ENCODE assay signal across 1 cellular context in the genomic region with DNA sequence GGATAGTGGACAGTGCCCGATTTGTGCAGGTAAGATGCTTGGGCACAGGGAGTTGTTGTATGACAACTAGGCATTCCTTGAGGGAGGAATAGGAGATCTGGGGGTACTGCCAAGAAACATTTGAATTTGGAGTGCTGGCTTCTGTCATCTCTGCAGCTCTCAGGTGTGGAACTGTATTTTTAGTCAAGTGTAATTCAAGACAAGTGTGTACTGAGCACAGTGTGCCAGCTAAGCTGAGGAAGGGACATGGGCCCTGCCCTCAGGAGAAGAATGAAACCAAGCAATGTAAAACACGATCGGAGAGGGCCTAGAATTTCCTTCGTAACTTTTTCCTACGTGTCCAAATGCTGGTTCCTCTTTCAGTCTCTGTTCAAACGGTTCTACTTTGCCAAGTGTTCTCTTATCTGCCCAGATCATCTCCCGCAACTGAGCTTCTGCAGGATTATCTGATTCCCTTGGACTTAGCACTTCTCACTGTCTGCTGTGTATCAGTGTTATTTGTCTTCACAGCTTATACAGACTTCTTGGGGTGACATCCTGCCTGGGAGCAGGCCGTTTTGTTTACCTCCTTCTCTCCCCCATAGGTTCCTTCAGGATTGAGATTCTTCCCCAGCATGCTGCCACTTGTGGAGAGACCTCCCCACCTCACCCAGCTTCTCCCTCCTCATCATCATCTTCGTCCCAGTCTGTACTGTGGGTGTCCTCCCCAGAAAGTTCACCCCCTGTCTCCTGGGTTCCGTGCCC.
TF ChIP-seq lines count a peak whose summit lies in the region.

No MANE protein-coding gene starts in this region.

TF ChIP-seq in WTC11, 78 proteins besides CTCF, POLR2A, EP300 and RAD21 (continued from another document):
- TF ChIP-seq, protein P1, sequence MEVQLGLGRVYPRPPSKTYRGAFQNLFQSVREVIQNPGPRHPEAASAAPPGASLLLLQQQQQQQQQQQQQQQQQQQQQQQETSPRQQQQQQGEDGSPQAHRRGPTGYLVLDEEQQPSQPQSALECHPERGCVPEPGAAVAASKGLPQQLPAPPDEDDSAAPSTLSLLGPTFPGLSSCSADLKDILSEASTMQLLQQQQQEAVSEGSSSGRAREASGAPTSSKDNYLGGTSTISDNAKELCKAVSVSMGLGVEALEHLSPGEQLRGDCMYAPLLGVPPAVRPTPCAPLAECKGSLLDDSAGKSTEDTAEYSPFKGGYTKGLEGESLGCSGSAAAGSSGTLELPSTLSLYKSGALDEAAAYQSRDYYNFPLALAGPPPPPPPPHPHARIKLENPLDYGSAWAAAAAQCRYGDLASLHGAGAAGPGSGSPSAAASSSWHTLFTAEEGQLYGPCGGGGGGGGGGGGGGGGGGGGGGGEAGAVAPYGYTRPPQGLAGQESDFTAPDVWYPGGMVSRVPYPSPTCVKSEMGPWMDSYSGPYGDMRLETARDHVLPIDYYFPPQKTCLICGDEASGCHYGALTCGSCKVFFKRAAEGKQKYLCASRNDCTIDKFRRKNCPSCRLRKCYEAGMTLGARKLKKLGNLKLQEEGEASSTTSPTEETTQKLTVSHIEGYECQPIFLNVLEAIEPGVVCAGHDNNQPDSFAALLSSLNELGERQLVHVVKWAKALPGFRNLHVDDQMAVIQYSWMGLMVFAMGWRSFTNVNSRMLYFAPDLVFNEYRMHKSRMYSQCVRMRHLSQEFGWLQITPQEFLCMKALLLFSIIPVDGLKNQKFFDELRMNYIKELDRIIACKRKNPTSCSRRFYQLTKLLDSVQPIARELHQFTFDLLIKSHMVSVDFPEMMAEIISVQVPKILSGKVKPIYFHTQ (CRISPR knock-in tag; IDR thresholded peaks at IDR 0.05): no peak
- TF ChIP-seq TP53 (CRISPR knock-in tag; IDR thresholded peaks at IDR 0.05) (no peak), CBFB (CRISPR knock-in tag; IDR thresholded peaks at IDR 0.05; ENCODE audit: low read depth) (no peak)
- TF ChIP-seq, protein P2, sequence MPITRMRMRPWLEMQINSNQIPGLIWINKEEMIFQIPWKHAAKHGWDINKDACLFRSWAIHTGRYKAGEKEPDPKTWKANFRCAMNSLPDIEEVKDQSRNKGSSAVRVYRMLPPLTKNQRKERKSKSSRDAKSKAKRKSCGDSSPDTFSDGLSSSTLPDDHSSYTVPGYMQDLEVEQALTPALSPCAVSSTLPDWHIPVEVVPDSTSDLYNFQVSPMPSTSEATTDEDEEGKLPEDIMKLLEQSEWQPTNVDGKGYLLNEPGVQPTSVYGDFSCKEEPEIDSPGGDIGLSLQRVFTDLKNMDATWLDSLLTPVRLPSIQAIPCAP (CRISPR knock-in tag; IDR thresholded peaks at IDR 0.05): no peak
- TF ChIP-seq, protein P3, sequence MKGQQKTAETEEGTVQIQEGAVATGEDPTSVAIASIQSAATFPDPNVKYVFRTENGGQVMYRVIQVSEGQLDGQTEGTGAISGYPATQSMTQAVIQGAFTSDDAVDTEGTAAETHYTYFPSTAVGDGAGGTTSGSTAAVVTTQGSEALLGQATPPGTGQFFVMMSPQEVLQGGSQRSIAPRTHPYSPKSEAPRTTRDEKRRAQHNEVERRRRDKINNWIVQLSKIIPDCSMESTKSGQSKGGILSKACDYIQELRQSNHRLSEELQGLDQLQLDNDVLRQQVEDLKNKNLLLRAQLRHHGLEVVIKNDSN (CRISPR knock-in tag; IDR thresholded peaks at IDR 0.05): no peak
- TF ChIP-seq, protein P4, sequence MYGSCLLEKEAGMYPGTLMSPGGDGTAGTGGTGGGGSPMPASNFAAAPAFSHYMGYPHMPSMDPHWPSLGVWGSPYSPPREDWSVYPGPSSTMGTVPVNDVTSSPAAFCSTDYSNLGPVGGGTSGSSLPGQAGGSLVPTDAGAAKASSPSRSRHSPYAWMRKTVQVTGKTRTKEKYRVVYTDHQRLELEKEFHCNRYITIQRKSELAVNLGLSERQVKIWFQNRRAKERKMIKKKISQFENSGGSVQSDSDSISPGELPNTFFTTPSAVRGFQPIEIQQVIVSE (CRISPR knock-in tag; IDR thresholded peaks at IDR 0.05; ENCODE audit: borderline replicate concordance): no peak
- TF ChIP-seq, protein P5, sequence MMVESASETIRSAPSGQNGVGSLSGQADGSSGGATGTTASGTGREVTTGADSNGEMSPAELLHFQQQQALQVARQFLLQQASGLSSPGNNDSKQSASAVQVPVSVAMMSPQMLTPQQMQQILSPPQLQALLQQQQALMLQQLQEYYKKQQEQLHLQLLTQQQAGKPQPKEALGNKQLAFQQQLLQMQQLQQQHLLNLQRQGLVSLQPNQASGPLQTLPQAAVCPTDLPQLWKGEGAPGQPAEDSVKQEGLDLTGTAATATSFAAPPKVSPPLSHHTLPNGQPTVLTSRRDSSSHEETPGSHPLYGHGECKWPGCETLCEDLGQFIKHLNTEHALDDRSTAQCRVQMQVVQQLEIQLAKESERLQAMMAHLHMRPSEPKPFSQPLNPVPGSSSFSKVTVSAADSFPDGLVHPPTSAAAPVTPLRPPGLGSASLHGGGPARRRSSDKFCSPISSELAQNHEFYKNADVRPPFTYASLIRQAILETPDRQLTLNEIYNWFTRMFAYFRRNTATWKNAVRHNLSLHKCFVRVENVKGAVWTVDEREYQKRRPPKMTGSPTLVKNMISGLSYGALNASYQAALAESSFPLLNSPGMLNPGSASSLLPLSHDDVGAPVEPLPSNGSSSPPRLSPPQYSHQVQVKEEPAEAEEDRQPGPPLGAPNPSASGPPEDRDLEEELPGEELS (CRISPR knock-in tag; IDR thresholded peaks at IDR 0.05): no peak
